In the genomic region with DNA sequence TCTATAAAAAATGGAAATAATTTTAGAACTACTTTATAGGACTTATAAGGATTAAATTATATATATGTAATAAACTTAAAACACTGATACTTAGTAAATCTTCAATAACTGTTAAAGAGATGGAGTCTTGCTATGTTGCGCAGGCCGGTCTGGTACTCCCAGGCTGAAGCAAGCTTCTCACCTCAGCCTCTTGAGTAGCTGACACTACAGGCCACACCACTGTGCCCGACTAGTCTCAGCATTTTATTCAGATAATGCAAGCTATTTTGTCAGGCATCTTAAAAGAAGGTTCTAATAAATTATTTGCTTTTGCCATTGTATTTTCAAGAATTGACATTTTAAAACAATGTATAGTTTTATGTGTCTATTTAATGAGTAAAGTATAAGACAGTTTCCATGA, we compare ENCODE assay signal across 14 cellular contexts. TPM values are rescaled to one million over a fixed set of nuclear protein-coding genes. Genes with fewer than 3 reads are reported as not detected.
DNase-seq lines count a peak whose midpoint lies in the region; ATAC-seq and TF ChIP-seq lines count a peak whose summit lies in the region.
"Had no signal": no experiment of that assay in that cellular context is flagged by ENCODE, and none has a peak within 500 bp of the region (broad histone marks: within the 10 kb centered on the region; RNA-seq: fewer than 3 reads in every experiment).

No MANE protein-coding gene starts in this region.

- peaks cover 7% of the 10 kb centered on the region for H3K36me3 ChIP-seq in left ventricle myocardium inferior
- H3K36me3 ChIP-seq in mammary epithelial cell (ENCODE audit: insufficient read depth, low read length), result no peaks in the 10 kb centered on the region
- peaks cover 14% of the 10 kb centered on the region for H3K36me3 ChIP-seq in neutrophil

- H3K79me2 ChIP-seq in mammary epithelial cell (ENCODE audit: insufficient read depth, low read length), result peaks cover 12% of the 10 kb centered on the region

- WGBS in mammary epithelial cell (ENCODE audit: low coverage, missing lambda C conversion rate), result 83% methylated on average over 3 of the region's 3 CpGs

- no peak for DNase-seq in left ventricle myocardium inferior
- DNase-seq in Right ventricle myocardium inferior (ENCODE audit: missing footprints), result no peak
- DNase-seq in mammary epithelial cell, result no peak
- no peak for DNase-seq in ureter (ENCODE audit: low spot score)
- no peak for DNase-seq in T1000 (lab: John Stamatoyannopoulos, UW)
- DNase-seq in COLO668 (lab: John Stamatoyannopoulos, UW; ENCODE audit: unreplicated experiment), result no peak
- DNase-seq: activated naive CD4-positive, alpha-beta T cell treated with anti-CD3 and anti-CD28 coated beads, Interleukin-2, amount 10 ng/mL, durations not matched to agents 7 days and 5 days; cerebellar nuclear complex; Karpas-422; mucosa of descending colon; NCI-H1930; T-helper 17 cell had no signal

- dilution Hi-C loops in mammary epithelial cell (cut with HindIII; ENCODE audit: low sequenced_read_pairs), result no loop called here

- no peak overlapping the region for H3K9ac ChIP-seq in mammary epithelial cell (ENCODE audit: insufficient read depth, low read length)

- intact Hi-C loops in left ventricle myocardium inferior (cut with micrococcal nuclease) (no loop called here), Right ventricle myocardium inferior (cut with DNase I) (no loop called here), mammary epithelial cell (cut with micrococcal nuclease) (no loop called here)

- no peak overlapping the region for H2AFZ ChIP-seq in mammary epithelial cell (ENCODE audit: low read depth, low read length)

- CTCF ChIA-PET in mammary epithelial cell (lab: Charles Lee; ENCODE audit: low non-redundant PET), result no interaction called here

- peak overlapping the region; percentile 69 for H3K4me2 ChIP-seq in mammary epithelial cell (ENCODE audit: insufficient read depth, low read depth, low read length)

- no TSS peak for BruUV-seq in mammary epithelial cell (replicated peaks; lab: Mats Ljungman, UMichigan)

- in situ Hi-C loops in mammary epithelial cell (cut with MboI; ENCODE audit: low sequenced_read_pairs in 2 of 2), result no loop called here

- H3K4me3 ChIP-seq in left ventricle myocardium inferior (no peak overlapping the region), mammary epithelial cell (replicated peaks in 1 of 3; ENCODE audit: insufficient read depth in 1 of 3, low read depth in 2 of 3, low read length in 3 of 3) (peak overlapping the region in 1 of 3 experiments; percentile 22), neutrophil (ENCODE audit: low read depth in 1 of 2, low read length in 1 of 2) (no peak overlapping the region)
- H3K4me3 ChIP-seq: mucosa of descending colon had no signal

- TF ChIP-seq CTCF in left ventricle myocardium inferior (IDR thresholded peaks at IDR 0.05; ENCODE audit: borderline replicate concordance) (no peak), mammary epithelial cell (conservative IDR thresholded peaks at IDR 0.05 in 1 of 2, IDR thresholded peaks at IDR 0.05 in 1 of 2; ENCODE audit: extremely low read depth in 1 of 2, insufficient read depth in 1 of 2, low read depth in 1 of 2, low read length in 2 of 2) (no peak), neutrophil (IDR thresholded peaks at IDR 0.05) (no peak)

- H3K9me3 ChIP-seq in left ventricle myocardium inferior (replicated peaks) (peaks cover 5% of the 10 kb centered on the region), mammary epithelial cell (replicated peaks; ENCODE audit: insufficient read depth, low read length) (no peaks in the 10 kb centered on the region), neutrophil (no peaks in the 10 kb centered on the region)
- H3K9me3 ChIP-seq: mucosa of descending colon had no signal

- H4K20me1 ChIP-seq in mammary epithelial cell (ENCODE audit: insufficient read depth, low read length), result no peaks in the 10 kb centered on the region

- H3K27me3 ChIP-seq in left ventricle myocardium inferior (ENCODE audit: low read depth), result no peaks in the 10 kb centered on the region
- H3K27me3 ChIP-seq in mammary epithelial cell (ENCODE audit: insufficient read depth, low read length), result no peaks in the 10 kb centered on the region
- no peaks in the 10 kb centered on the region for H3K27me3 ChIP-seq in neutrophil

- H3K4me1 ChIP-seq in left ventricle myocardium inferior (peaks cover 69% of the 10 kb centered on the region), mammary epithelial cell (ENCODE audit: insufficient read depth, low read length) (peaks cover 5% of the 10 kb centered on the region), neutrophil (ENCODE audit: control insufficient read depth in 1 of 2, insufficient read depth in 1 of 2, low read depth in 1 of 2, low read length in 1 of 2) (peaks cover 0 to 11% of the 10 kb centered on the region in 2 experiments)

- no peak for ATAC-seq in Right ventricle myocardium inferior
- ATAC-seq in GM18502 (IDR thresholded peaks at IDR 0.05; ENCODE audit: poor library complexity, unreplicated experiment), result no peak
- ATAC-seq: T-helper 17 cell had no signal

- H3K27ac ChIP-seq in left ventricle myocardium inferior (replicated peaks), result peak overlapping the region; percentile 76
- H3K27ac ChIP-seq in mammary epithelial cell (ENCODE audit: insufficient read depth, low read depth, low read length), result peak overlapping the region; percentile 79
- H3K27ac ChIP-seq in neutrophil, result peak overlapping the region; percentile 49

RNA-seq across cellular contexts. Expression of gene CNST, which starts 20.8 kb away (rescaled TPM):
- total RNA-seq in left ventricle myocardium inferior (18.9 TPM), Right ventricle myocardium inferior (18.4 TPM), mammary epithelial cell (10 to 100 TPM; 12.0 to 14.9 TPM), ureter (37.2 TPM)
- 5.6 TPM for polyA plus RNA-seq in mammary epithelial cell
- 0.98 TPM for polyA minus RNA-seq in mammary epithelial cell

RNA-seq across cellular contexts. Expression of gene TFB2M, which starts 21.0 kb away (rescaled TPM):
- total RNA-seq in left ventricle myocardium inferior (18.3 TPM), Right ventricle myocardium inferior (18.0 TPM), mammary epithelial cell (10 to 100 TPM; 13.8 to 16.0 TPM), ureter (13.6 TPM)
- 13.7 TPM for polyA plus RNA-seq in mammary epithelial cell
- 2.2 TPM for polyA minus RNA-seq in mammary epithelial cell
